ENCODE assay signal across 12 cellular contexts in the genomic region with DNA sequence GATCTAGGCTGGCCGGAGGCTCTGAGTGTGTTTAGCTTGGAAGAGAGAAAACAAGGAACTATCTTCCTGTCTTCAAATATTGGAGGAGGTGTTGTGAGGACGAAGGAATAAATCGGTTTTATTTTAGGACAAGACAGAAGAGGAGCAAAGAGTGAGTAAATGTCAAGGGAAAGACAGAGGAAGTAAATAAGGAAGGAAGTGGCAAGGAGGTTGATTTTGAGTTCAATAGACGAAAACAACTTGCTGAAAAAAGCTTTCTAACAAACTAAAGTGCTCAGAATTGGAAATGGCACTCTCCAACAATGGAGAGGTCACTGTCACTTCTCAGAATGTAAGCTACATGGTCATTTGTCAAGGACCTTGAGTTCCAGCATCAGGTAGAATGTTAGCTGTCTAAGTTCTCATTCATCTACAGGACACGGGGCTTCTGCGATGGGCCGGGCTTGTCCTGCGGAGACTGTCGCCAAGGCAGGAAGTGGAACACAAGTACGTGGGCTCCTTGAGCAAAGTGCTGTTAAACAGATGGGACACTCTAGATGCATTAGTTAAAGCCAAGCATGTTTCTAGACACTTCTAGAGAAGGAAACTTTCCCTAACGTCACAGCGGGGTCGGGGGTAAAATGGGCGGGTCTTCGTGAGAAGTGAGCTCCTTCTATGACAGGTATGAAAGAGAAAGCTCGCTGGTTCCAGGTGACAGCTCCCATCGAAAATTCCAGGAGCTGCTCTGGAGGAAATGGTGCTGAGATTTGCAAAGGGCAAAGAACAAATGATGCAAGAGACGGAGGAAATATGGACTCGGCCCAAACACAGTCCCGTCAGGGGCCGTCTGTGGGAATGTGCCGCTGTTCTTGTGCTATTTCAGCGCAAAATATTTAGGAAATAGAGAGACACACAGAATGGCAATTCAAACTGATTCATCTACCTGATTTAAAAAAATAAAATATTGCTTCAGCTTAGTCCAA.
A peak's percentile ranks its signal among the peaks of the same experiment; 100 is the strongest.
DNase-seq lines count a peak whose midpoint lies in the region; ATAC-seq and TF ChIP-seq lines count a peak whose summit lies in the region.
"Had no signal": no experiment of that assay in that cellular context is flagged by ENCODE, and none has a peak within 500 bp of the region (broad histone marks: within the 10 kb centered on the region; RNA-seq: fewer than 3 reads in every experiment).

No MANE protein-coding gene starts in this region.

- no peaks in the 10 kb centered on the region for H3K27me3 Mint-ChIP-seq in stimulated activated naive CD8-positive, alpha-beta T cell treated with anti-CD3 and anti-CD28 coated beads, Interleukin-15, Interleukin-2, amounts not matched to agents 100 ng/mL and 50 ng/mL, for 24 hours

- 52% methylated on average over 23 of the region's 23 CpGs for WGBS in liver

- H3K36me3 Mint-ChIP-seq in stimulated activated naive CD8-positive, alpha-beta T cell treated with anti-CD3 and anti-CD28 coated beads, Interleukin-15, Interleukin-2, amounts not matched to agents 100 ng/mL and 50 ng/mL, for 24 hours (ENCODE audit: low read depth), result no peaks in the 10 kb centered on the region

- H3K9ac ChIP-seq in liver (ENCODE audit: low read depth in 1 of 2, low read length in 2 of 2), result no peak overlapping the region

- intact Hi-C loops in head of caudate nucleus (cut with DNase I), result no loop called here

- H3K4me3 ChIP-seq in liver (ENCODE audit: low read depth in 1 of 3, low read length in 3 of 3), result no peak overlapping the region
- H3K4me3 ChIP-seq: SK-N-MC had no signal

- peaks cover 0 to 8% (median 4%) of the 10 kb centered on the region in 4 donors for H3K4me1 ChIP-seq in liver (ENCODE audit: control insufficient read depth in 4 of 4, insufficient read depth in 4 of 4, low read length in 3 of 4)

- peak; percentile 33 for DNase-seq in T-helper 9 cell
- DNase-seq in activated T-cell treated with anti-CD3 and anti-CD28 coated beads, Interleukin-2, amount 50 U/mL, for 48 hours, result peak; percentile 51 to 60
- no peak for DNase-seq in head of caudate nucleus
- DNase-seq in HK-2 (ENCODE audit: unreplicated experiment), result no peak
- DNase-seq: H7, mesendoderm, NCI-H524 treated with DMSO at 0.1 percent for 48 hours had no signal

- H3K27me3 ChIP-seq in liver (ENCODE audit: control insufficient read depth in 4 of 4, insufficient read depth in 4 of 4, low read length in 3 of 4), result no peaks in the 10 kb centered on the region

- H3K4me1 Mint-ChIP-seq in stimulated activated naive CD8-positive, alpha-beta T cell treated with anti-CD3 and anti-CD28 coated beads, Interleukin-15, Interleukin-2, amounts not matched to agents 100 ng/mL and 50 ng/mL, for 24 hours (ENCODE audit: low read depth), result peaks cover 34% of the 10 kb centered on the region

- H3K27ac ChIP-seq in liver (ENCODE audit: low read depth in 1 of 2, low read length in 2 of 2), result peak overlapping the region; percentile 29 to 43
- H3K27ac ChIP-seq: SK-N-MC had no signal

- no peak for TF ChIP-seq CTCF in liver (IDR thresholded peaks at IDR 0.05; ENCODE audit: low read depth, low read length, missing input control)

- H3K36me3 ChIP-seq in liver (ENCODE audit: control insufficient read depth in 4 of 4, insufficient read depth in 3 of 4, low read depth in 1 of 4, low read length in 3 of 4), result no peaks in the 10 kb centered on the region

- ATAC-seq in GM18520 (IDR thresholded peaks at IDR 0.05; ENCODE audit: unreplicated experiment) (no peak), GM19035 (IDR thresholded peaks at IDR 0.05; ENCODE audit: unreplicated experiment) (no peak)

- TF ChIP-seq RAD21 in liver (IDR thresholded peaks at IDR 0.05), result peak; percentile 52 to 59

- no peaks in the 10 kb centered on the region for H3K9me3 ChIP-seq in liver (ENCODE audit: control insufficient read depth in 4 of 4, low read length in 3 of 4)

- H3K9me3 Mint-ChIP-seq in stimulated activated naive CD8-positive, alpha-beta T cell treated with anti-CD3 and anti-CD28 coated beads, Interleukin-15, Interleukin-2, amounts not matched to agents 100 ng/mL and 50 ng/mL, for 24 hours, result no peaks in the 10 kb centered on the region

- peak overlapping the region; percentile 71 for H3K27ac Mint-ChIP-seq in stimulated activated naive CD8-positive, alpha-beta T cell treated with anti-CD3 and anti-CD28 coated beads, Interleukin-15, Interleukin-2, amounts not matched to agents 100 ng/mL and 50 ng/mL, for 24 hours

- peak overlapping the region; percentile 69 for H3K4me3 Mint-ChIP-seq in stimulated activated naive CD8-positive, alpha-beta T cell treated with anti-CD3 and anti-CD28 coated beads, Interleukin-15, Interleukin-2, amounts not matched to agents 100 ng/mL and 50 ng/mL, for 24 hours

TF ChIP-seq in liver, 16 proteins besides CTCF, POLR2A, EP300 and RAD21:
- TF ChIP-seq JUND (IDR thresholded peaks at IDR 0.05) (peak in 1 of 2 donors; percentile 65), GABPA (IDR thresholded peaks at IDR 0.05 in 1 of 2, conservative IDR thresholded peaks at IDR 0.05 in 1 of 2) (peak in 1 of 2 donors; percentile 50), ATF3 (IDR thresholded peaks at IDR 0.05) (peak; percentile 88), EGR1 (IDR thresholded peaks at IDR 0.05; ENCODE audit: low read depth in 2 of 2) (peak in 1 of 2 donors; percentile 41), HNF4G (IDR thresholded peaks at IDR 0.05) (peak; percentile 38), RXRA (IDR thresholded peaks at IDR 0.05) (peak; percentile 40 to 61), FOXA2 (IDR thresholded peaks at IDR 0.05) (no peak), REST (IDR thresholded peaks at IDR 0.05) (peak; percentile 65), SP1 (IDR thresholded peaks at IDR 0.05) (peak; percentile 62), HNF4A (conservative IDR thresholded peaks at IDR 0.05) (peak; percentile 89 to 93), FOXA1 (IDR thresholded peaks at IDR 0.05) (no peak), TAF1 (conservative IDR thresholded peaks at IDR 0.05) (no peak), YY1 (IDR thresholded peaks at IDR 0.05) (peak; percentile 93), NR2F2 (IDR thresholded peaks at IDR 0.05) (no peak)
- TF ChIP-seq, protein P1, sequence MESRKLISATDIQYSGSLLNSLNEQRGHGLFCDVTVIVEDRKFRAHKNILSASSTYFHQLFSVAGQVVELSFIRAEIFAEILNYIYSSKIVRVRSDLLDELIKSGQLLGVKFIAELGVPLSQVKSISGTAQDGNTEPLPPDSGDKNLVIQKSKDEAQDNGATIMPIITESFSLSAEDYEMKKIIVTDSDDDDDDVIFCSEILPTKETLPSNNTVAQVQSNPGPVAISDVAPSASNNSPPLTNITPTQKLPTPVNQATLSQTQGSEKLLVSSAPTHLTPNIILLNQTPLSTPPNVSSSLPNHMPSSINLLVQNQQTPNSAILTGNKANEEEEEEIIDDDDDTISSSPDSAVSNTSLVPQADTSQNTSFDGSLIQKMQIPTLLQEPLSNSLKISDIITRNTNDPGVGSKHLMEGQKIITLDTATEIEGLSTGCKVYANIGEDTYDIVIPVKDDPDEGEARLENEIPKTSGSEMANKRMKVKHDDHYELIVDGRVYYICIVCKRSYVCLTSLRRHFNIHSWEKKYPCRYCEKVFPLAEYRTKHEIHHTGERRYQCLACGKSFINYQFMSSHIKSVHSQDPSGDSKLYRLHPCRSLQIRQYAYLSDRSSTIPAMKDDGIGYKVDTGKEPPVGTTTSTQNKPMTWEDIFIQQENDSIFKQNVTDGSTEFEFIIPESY (IDR thresholded peaks at IDR 0.05), result peak; percentile 22
- TF ChIP-seq, protein P2, sequence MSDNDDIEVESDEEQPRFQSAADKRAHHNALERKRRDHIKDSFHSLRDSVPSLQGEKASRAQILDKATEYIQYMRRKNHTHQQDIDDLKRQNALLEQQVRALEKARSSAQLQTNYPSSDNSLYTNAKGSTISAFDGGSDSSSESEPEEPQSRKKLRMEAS (IDR thresholded peaks at IDR 0.05), result peak; percentile 89
TF ChIP-seq in liver: peak in this region for 12.

Comparison
In these comparisons a context has a peak if more than half of its experiments do, and no peak if none do; other contexts are left out.
1. DNase-seq: peak in T-helper 9 cell (single experiment) and activated T-cell treated with anti-CD3 and anti-CD28 coated beads, Interleukin-2, amount 50 U/mL, for 48 hours (2 of 2); none in head of caudate nucleus (0 of 42) and HK-2 (single experiment).